In the genomic region with DNA sequence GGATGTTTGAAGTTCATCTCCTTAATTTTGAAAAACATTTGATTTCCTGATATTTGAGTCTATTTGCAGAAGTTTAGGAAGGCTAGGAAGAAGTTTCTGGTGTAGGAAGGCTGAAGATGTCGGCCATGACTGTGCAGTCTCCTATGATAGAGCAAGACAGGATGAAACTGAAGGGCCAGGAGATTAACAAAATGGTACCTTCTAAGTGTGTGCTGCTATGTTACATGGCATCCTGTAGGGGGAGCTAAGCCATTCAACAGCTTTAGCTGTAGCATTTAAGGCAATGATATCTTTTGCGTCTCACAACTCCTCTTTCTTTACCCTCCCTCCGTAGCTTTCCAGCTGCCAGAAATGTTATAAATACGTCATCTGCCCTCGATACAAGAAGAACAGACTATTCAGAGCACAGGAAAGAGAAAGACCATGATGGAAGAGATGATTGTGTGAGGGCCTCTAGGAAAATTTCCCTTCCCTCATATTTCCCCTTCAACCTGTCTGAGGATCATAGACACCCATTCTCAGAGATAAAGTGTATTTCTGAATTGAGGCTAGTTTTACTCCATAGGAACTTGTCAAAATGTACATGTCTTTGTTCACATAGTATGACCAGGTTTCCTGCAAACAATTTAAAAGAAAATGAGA, we compare ENCODE assay signal across 8 cellular contexts.
A peak's percentile ranks its signal among the peaks of the same experiment; 100 is the strongest.
DNase-seq lines count a peak whose midpoint lies in the region; ATAC-seq lines count a peak whose summit lies in the region.

No MANE protein-coding gene starts in this region.

- WGBS in mesendoderm (ENCODE audit: extremely low coverage, insufficient coverage, low lambda C conversion rate) = no CpG with 5 or more reads among the region's 5 CpGs

- H3K27ac ChIP-seq in mesendoderm (ENCODE audit: low read depth, low read length) = no peak overlapping the region

- peak; percentile 60 for ATAC-seq in GM21723 (IDR thresholded peaks at IDR 0.05; ENCODE audit: unreplicated experiment)
- no peak for ATAC-seq in GM18907 (IDR thresholded peaks at IDR 0.05; ENCODE audit: unreplicated experiment)

- no peak overlapping the region for H3K23ac ChIP-seq in mesendoderm (ENCODE audit: low read length)

- H2BK120ac ChIP-seq in mesendoderm (ENCODE audit: low read depth, low read length) = no peak overlapping the region

- no peak overlapping the region for H3K4ac ChIP-seq in mesendoderm (ENCODE audit: low read depth, low read length)

- H3K4me3 ChIP-seq in mesendoderm (ENCODE audit: low read length) = no peak overlapping the region

- no peaks in the 10 kb centered on the region for H3K79me2 ChIP-seq in mesendoderm (ENCODE audit: control insufficient read depth, insufficient read depth, low read length)

- no peak overlapping the region for H2BK15ac ChIP-seq in mesendoderm (replicated peaks; ENCODE audit: low read depth)

- no peak overlapping the region for H4K5ac ChIP-seq in mesendoderm (ENCODE audit: low read length)

- no peak overlapping the region for H2BK5ac ChIP-seq in mesendoderm (ENCODE audit: low read length)

- DNase-seq in CD1c-positive myeloid dendritic cell (ENCODE audit: extremely low spot score) (peak; percentile 44), NCI-H526 treated with DMSO at 0.1 percent for 48 hours (lab: John Stamatoyannopoulos, UW) (peak; percentile 70), cerebellar cortex (ENCODE audit: low spot score) (peak; percentile 10), mesendoderm (peak; percentile 71), ureter (ENCODE audit: low spot score) (no peak)
- DNase-seq in stimulated activated CD4-positive, alpha-beta T cell treated with anti-CD3 and anti-CD28 coated beads, Interleukin-2, amount 100 ng/mL, for 24 hours = no peak

- no peaks in the 10 kb centered on the region for H3K27me3 ChIP-seq in mesendoderm (ENCODE audit: insufficient read depth, low read length, poor library complexity)

- no peaks in the 10 kb centered on the region for H3K79me1 ChIP-seq in mesendoderm (ENCODE audit: low read length)

- no peak overlapping the region for H2AK5ac ChIP-seq in mesendoderm (ENCODE audit: low read length)

- no peak overlapping the region for H3K18ac ChIP-seq in mesendoderm (ENCODE audit: low read length)

- H3K4me2 ChIP-seq in mesendoderm (ENCODE audit: low read length) = no peak overlapping the region

- H3K56ac ChIP-seq in mesendoderm (ENCODE audit: low read length) = no peak overlapping the region

- H3K36me3 ChIP-seq in mesendoderm (ENCODE audit: control insufficient read depth, insufficient read depth, low read length) = no peaks in the 10 kb centered on the region

- no peaks in the 10 kb centered on the region for H3K4me1 ChIP-seq in mesendoderm (ENCODE audit: control insufficient read depth, low read depth, low read length)

- H3K9ac ChIP-seq in mesendoderm (ENCODE audit: low read length) = no peak overlapping the region

- H4K8ac ChIP-seq in mesendoderm (ENCODE audit: low read depth, low read length) = no peak overlapping the region

Comparison
In these comparisons a context has a peak if more than half of its experiments do, and no peak if none do; other contexts are left out.
1. DNase-seq: peak in CD1c-positive myeloid dendritic cell (single experiment), NCI-H526 treated with DMSO at 0.1 percent for 48 hours (single experiment), cerebellar cortex (single experiment) and mesendoderm (single experiment); none in ureter (single experiment) and stimulated activated CD4-positive, alpha-beta T cell treated with anti-CD3 and anti-CD28 coated beads, Interleukin-2, amount 100 ng/mL, for 24 hours (0 of 2).